Comparison of ENCODE assay signal across 13 cellular contexts in genomic region chr13:99347911-99348451, GRCh38. TPM values are rescaled to one million over a fixed set of nuclear protein-coding genes. Genes with fewer than 3 reads are reported as not detected.
DNase-seq lines count a peak whose midpoint lies in the region; ATAC-seq and TF ChIP-seq lines count a peak whose summit lies in the region.
"Had no signal": no experiment of that assay in that cellular context is flagged by ENCODE, and none has a peak within 500 bp of the region (broad histone marks: within the 10 kb centered on the region; RNA-seq: fewer than 3 reads in every experiment).

No MANE protein-coding gene starts in this region.

- H3K36me3 Mint-ChIP-seq in CD14-positive monocyte (peaks cover 93 to 94% of the 10 kb centered on the region in 2 donors), immature natural killer cell (peaks cover 43 to 70% (median 51%) of the 10 kb centered on the region in 3 donors)
- H3K36me3 Mint-ChIP-seq in dendritic cell treated with granulocyte-macrophage colony-stimulating factor and Interleukin-4, amounts not matched to agents 40 ng/mL and 50 ng/mL, for 4 days (ENCODE audit: low read depth), result peaks cover 96% of the 10 kb centered on the region
- peaks cover 68% of the 10 kb centered on the region for H3K36me3 Mint-ChIP-seq in activated T-helper 1 cell treated with anti-CD3 and anti-CD28 coated beads, Interleukin-12 subunit alpha, Interleukin-12 subunit beta, Interleukin-2, Interleukin-4 antibody, amounts not matched to agents 30 ng/mL and 10 ng/mL and 1 ng/mL, durations not matched to agents 14 hours and 24 hours and 36 hours (ENCODE audit: low read depth)

- H3K9me3 Mint-ChIP-seq in CD14-positive monocyte, result no peaks in the 10 kb centered on the region
- no peaks in the 10 kb centered on the region for H3K9me3 Mint-ChIP-seq in dendritic cell treated with granulocyte-macrophage colony-stimulating factor and Interleukin-4, amounts not matched to agents 40 ng/mL and 50 ng/mL, for 4 days
- no peaks in the 10 kb centered on the region for H3K9me3 Mint-ChIP-seq in immature natural killer cell
- H3K9me3 Mint-ChIP-seq in activated T-helper 1 cell treated with anti-CD3 and anti-CD28 coated beads, Interleukin-12 subunit alpha, Interleukin-12 subunit beta, Interleukin-2, Interleukin-4 antibody, amounts not matched to agents 30 ng/mL and 10 ng/mL and 1 ng/mL, durations not matched to agents 14 hours and 24 hours and 36 hours, result no peaks in the 10 kb centered on the region
- H3K9me3 Mint-ChIP-seq: type B pancreatic cell had no signal

- CTCF ChIA-PET in mammary epithelial cell (lab: Charles Lee; ENCODE audit: low non-redundant PET), result interaction anchor here (0.6 kb wide), 1 partner anchor 126 kb away, joined by 4 read pairs; no protein-coding TSS in a partner anchor

- H3K27me3 Mint-ChIP-seq in CD14-positive monocyte (ENCODE audit: low read depth in 3 of 3) (peaks cover 0 to 2% (median 1%) of the 10 kb centered on the region in 3 donors), immature natural killer cell (ENCODE audit: low read depth in 3 of 3) (peaks cover 0 to 4% (median 2%) of the 10 kb centered on the region in 3 donors)
- H3K27me3 Mint-ChIP-seq in dendritic cell treated with granulocyte-macrophage colony-stimulating factor and Interleukin-4, amounts not matched to agents 40 ng/mL and 50 ng/mL, for 4 days, result no peaks in the 10 kb centered on the region
- H3K27me3 Mint-ChIP-seq in activated T-helper 1 cell treated with anti-CD3 and anti-CD28 coated beads, Interleukin-12 subunit alpha, Interleukin-12 subunit beta, Interleukin-2, Interleukin-4 antibody, amounts not matched to agents 30 ng/mL and 10 ng/mL and 1 ng/mL, durations not matched to agents 14 hours and 24 hours and 36 hours (ENCODE audit: insufficient read depth), result peaks cover 5% of the 10 kb centered on the region
- H3K27me3 Mint-ChIP-seq: type B pancreatic cell had no signal

- no peaks in the 10 kb centered on the region for H3K79me2 ChIP-seq in mammary epithelial cell (ENCODE audit: insufficient read depth, low read length)

- H3K4me3 Mint-ChIP-seq in CD14-positive monocyte, result no peak overlapping the region
- H3K4me3 Mint-ChIP-seq in dendritic cell treated with granulocyte-macrophage colony-stimulating factor and Interleukin-4, amounts not matched to agents 40 ng/mL and 50 ng/mL, for 4 days, result no peak overlapping the region
- no peak overlapping the region for H3K4me3 Mint-ChIP-seq in immature natural killer cell
- no peak overlapping the region for H3K4me3 Mint-ChIP-seq in activated T-helper 1 cell treated with anti-CD3 and anti-CD28 coated beads, Interleukin-12 subunit alpha, Interleukin-12 subunit beta, Interleukin-2, Interleukin-4 antibody, amounts not matched to agents 30 ng/mL and 10 ng/mL and 1 ng/mL, durations not matched to agents 14 hours and 24 hours and 36 hours
- H3K4me3 Mint-ChIP-seq: type B pancreatic cell had no signal

- peak; percentile 78 for ATAC-seq in GM18873 (IDR thresholded peaks at IDR 0.05; ENCODE audit: low FRiP score, unreplicated experiment)
- peak; percentile 66 for ATAC-seq in HG03060 (IDR thresholded peaks at IDR 0.05; ENCODE audit: low read depth, unreplicated experiment)
- ATAC-seq: mucosa of descending colon had no signal

- TF ChIP-seq CTCF in CD14-positive monocyte (IDR thresholded peaks at IDR 0.05) (no peak), mammary epithelial cell (conservative IDR thresholded peaks at IDR 0.05 in 1 of 2, IDR thresholded peaks at IDR 0.05 in 1 of 2; ENCODE audit: extremely low read depth in 1 of 2, insufficient read depth in 1 of 2, low read depth in 1 of 2, low read length in 2 of 2) (no peak)

- no peaks in the 10 kb centered on the region for H3K9me3 ChIP-seq in mammary epithelial cell (replicated peaks; ENCODE audit: insufficient read depth, low read length)
- H3K9me3 ChIP-seq: mucosa of descending colon had no signal

- H3K36me3 ChIP-seq in mammary epithelial cell (ENCODE audit: insufficient read depth, low read length), result peaks cover 4% of the 10 kb centered on the region

- no peaks in the 10 kb centered on the region for H3K4me1 ChIP-seq in mammary epithelial cell (ENCODE audit: insufficient read depth, low read length)

- H3K27ac ChIP-seq in mammary epithelial cell (ENCODE audit: insufficient read depth, low read depth, low read length), result no peak overlapping the region

- H2AFZ ChIP-seq in mammary epithelial cell (ENCODE audit: low read depth, low read length), result no peak overlapping the region

- intact Hi-C loops in CD14-positive monocyte (cut with micrococcal nuclease), result no loop called here
- intact Hi-C loops in dendritic cell treated with granulocyte-macrophage colony-stimulating factor and Interleukin-4, amounts not matched to agents 40 ng/mL and 50 ng/mL, for 4 days (cut with micrococcal nuclease), result no loop called here
- intact Hi-C loops in activated T-helper 1 cell treated with anti-CD3 and anti-CD28 coated beads, Interleukin-12 subunit alpha, Interleukin-12 subunit beta, Interleukin-2, Interleukin-4 antibody, amounts not matched to agents 30 ng/mL and 10 ng/mL and 1 ng/mL, durations not matched to agents 14 hours and 24 hours and 36 hours (cut with micrococcal nuclease), result no loop called here
- intact Hi-C loops in mammary epithelial cell (cut with micrococcal nuclease), result no loop called here

- no peaks in the 10 kb centered on the region for H4K20me1 ChIP-seq in mammary epithelial cell (ENCODE audit: insufficient read depth, low read length)

- no TSS peak for BruUV-seq in mammary epithelial cell (replicated peaks; lab: Mats Ljungman, UMichigan)

- WGBS in mammary epithelial cell (ENCODE audit: low coverage, missing lambda C conversion rate), result 98% methylated on average over 7 of the region's 8 CpGs

- peaks cover 3% of the 10 kb centered on the region for H3K4me1 Mint-ChIP-seq in CD14-positive monocyte
- H3K4me1 Mint-ChIP-seq in dendritic cell treated with granulocyte-macrophage colony-stimulating factor and Interleukin-4, amounts not matched to agents 40 ng/mL and 50 ng/mL, for 4 days (ENCODE audit: low read depth), result peaks cover 41% of the 10 kb centered on the region
- peaks cover 47 to 78% of the 10 kb centered on the region in 2 donors for H3K4me1 Mint-ChIP-seq in immature natural killer cell
- peaks cover 41% of the 10 kb centered on the region for H3K4me1 Mint-ChIP-seq in activated T-helper 1 cell treated with anti-CD3 and anti-CD28 coated beads, Interleukin-12 subunit alpha, Interleukin-12 subunit beta, Interleukin-2, Interleukin-4 antibody, amounts not matched to agents 30 ng/mL and 10 ng/mL and 1 ng/mL, durations not matched to agents 14 hours and 24 hours and 36 hours (ENCODE audit: low read depth)

- no peak overlapping the region for H3K4me2 ChIP-seq in mammary epithelial cell (ENCODE audit: insufficient read depth, low read depth, low read length)

- H3K27me3 ChIP-seq in mammary epithelial cell (ENCODE audit: insufficient read depth, low read length), result no peaks in the 10 kb centered on the region

- H3K27ac Mint-ChIP-seq in CD14-positive monocyte (peak overlapping the region in 4 of 7 donors; percentile 4 to 77 (median 48)), immature natural killer cell (peak overlapping the region in 1 of 6 donors; percentile 49)
- H3K27ac Mint-ChIP-seq in dendritic cell treated with granulocyte-macrophage colony-stimulating factor and Interleukin-4, amounts not matched to agents 40 ng/mL and 50 ng/mL, for 4 days, result peak overlapping the region; percentile 16
- no peak overlapping the region for H3K27ac Mint-ChIP-seq in activated T-helper 1 cell treated with anti-CD3 and anti-CD28 coated beads, Interleukin-12 subunit alpha, Interleukin-12 subunit beta, Interleukin-2, Interleukin-4 antibody, amounts not matched to agents 30 ng/mL and 10 ng/mL and 1 ng/mL, durations not matched to agents 14 hours and 24 hours and 36 hours
- H3K27ac Mint-ChIP-seq: type B pancreatic cell had no signal

- H3K9ac ChIP-seq in mammary epithelial cell (ENCODE audit: insufficient read depth, low read length), result no peak overlapping the region

- DNase-seq in CD14-positive monocyte (ENCODE audit: low spot score) (no peak), immature natural killer cell (no peak), NCI-H2196 treated with DMSO at 0.1 percent for 48 hours (lab: John Stamatoyannopoulos, UW; ENCODE audit: unreplicated experiment) (no peak), mammary epithelial cell (no peak)
- DNase-seq in activated T-helper 1 cell treated with anti-CD3 and anti-CD28 coated beads, Interleukin-12 subunit alpha, Interleukin-12 subunit beta, Interleukin-2, Interleukin-4 antibody, amounts not matched to agents 30 ng/mL and 10 ng/mL and 1 ng/mL, durations not matched to agents 14 hours and 24 hours and 36 hours (ENCODE audit: low spot score), result no peak
- DNase-seq: glutamatergic neuron; mucosa of descending colon; NCI-H510A treated with DMSO at 0.1 percent for 48 hours; stimulated activated CD4-positive, alpha-beta T cell treated with anti-CD3 and anti-CD28 coated beads, Interleukin-2, amount 100 ng/mL, for 48 hours had no signal

- H3K4me3 ChIP-seq in mammary epithelial cell (replicated peaks in 1 of 3; ENCODE audit: insufficient read depth in 1 of 3, low read depth in 2 of 3, low read length in 3 of 3), result no peak overlapping the region
- H3K4me3 ChIP-seq: mucosa of descending colon had no signal

- dilution Hi-C loops in mammary epithelial cell (cut with HindIII; ENCODE audit: low sequenced_read_pairs), result no loop called here

- in situ Hi-C loops in mammary epithelial cell (cut with MboI; ENCODE audit: low sequenced_read_pairs in 2 of 2), result no loop called here

RNA-seq across cellular contexts. Expression of gene GPR183, which starts 40.8 kb away (rescaled TPM):
- polyA plus RNA-seq in CD14-positive monocyte, result 100 to 1,000 TPM; 190 to 288 TPM
- 100 to 1,000 TPM in 1 of 3 donors, 10 to 100 TPM in 2; 63.2 to 154 (median 87.1) TPM for polyA plus RNA-seq in immature natural killer cell
- total RNA-seq in activated T-helper 1 cell treated with anti-CD3 and anti-CD28 coated beads, Interleukin-12 subunit alpha, Interleukin-12 subunit beta, Interleukin-2, Interleukin-4 antibody, amounts not matched to agents 30 ng/mL and 10 ng/mL and 1 ng/mL, durations not matched to agents 14 hours and 24 hours and 36 hours, result 22.6 and 23.6 TPM in 2 replicates
- total RNA-seq in mammary epithelial cell, result not detected
- not detected for polyA plus RNA-seq in mammary epithelial cell
- polyA minus RNA-seq in mammary epithelial cell, result not detected

Comparison
In these comparisons a context has a peak if more than half of its experiments do, and no peak if none do; other contexts are left out.
1. RNA of gene GPR183, which starts 40.8 kb away (polyA plus RNA-seq): 190 to 288 TPM in CD14-positive monocyte and 63.2 to 154 TPM in immature natural killer cell; not detected in mammary epithelial cell (single experiment); every median in the first group is over 10 times any median in the second.